Comparison of ENCODE assay signal across 17 cellular contexts in genomic region chr10:127939786-127940330, GRCh38. TPM values are rescaled to one million over a fixed set of nuclear protein-coding genes. Genes with fewer than 3 reads are reported as not detected.
DNase-seq lines count a peak whose midpoint lies in the region; ATAC-seq, FAIRE-seq and TF ChIP-seq lines count a peak whose summit lies in the region.
"Had no signal": no experiment of that assay in that cellular context is flagged by ENCODE, and none has a peak within 500 bp of the region (broad histone marks: within the 10 kb centered on the region; RNA-seq: fewer than 3 reads in every experiment).

No MANE protein-coding gene starts in this region.

- no peaks in the 10 kb centered on the region for H3K4me1 Mint-ChIP-seq in stimulated activated naive B cell treated with anti-CD40 and anti-IgM and Interleukin-4, amounts not matched to agents 10 μg/mL and 1 μg/mL and 100 μg/mL, for 72 hours

- no peak for TF ChIP-seq CTCF in right atrium auricular region (IDR thresholded peaks at IDR 0.05)
- no peak for TF ChIP-seq CTCF in left ventricle myocardium inferior (IDR thresholded peaks at IDR 0.05; ENCODE audit: borderline replicate concordance)
- TF ChIP-seq CTCF in RWPE2 (IDR thresholded peaks at IDR 0.05; ENCODE audit: poor library complexity, severe bottlenecking) = no peak
- TF ChIP-seq CTCF in endothelial cell of umbilical vein (IDR thresholded peaks at IDR 0.05; ENCODE audit: extremely low read depth in 1 of 2, insufficient read depth in 1 of 2, low read depth in 1 of 2, low read length in 2 of 2) = no peak
- TF ChIP-seq CTCF in omental fat pad (IDR thresholded peaks at IDR 0.05) = no peak

- DNase-seq in right atrium auricular region (ENCODE audit: low spot score) (peak; percentile 50), left ventricle myocardium inferior (no peak), RWPE2 (ENCODE audit: low spot score) (no peak), endothelial cell of umbilical vein (ENCODE audit: low read depth, low spot score) (no peak), omental fat pad (ENCODE audit: low spot score) (no peak)
- DNase-seq in stimulated activated naive B cell treated with anti-CD40 and anti-IgM and Interleukin-4, amounts not matched to agents 10 μg/mL and 1 μg/mL and 100 μg/mL, for 72 hours = no peak
- DNase-seq: BE2C; CD4-positive, alpha-beta memory T cell; MG63; NCI-H1417 treated with DMSO at 0.1 percent for 48 hours; NCI-H2081 treated with DMSO at 0.1 percent for 48 hours; NCI-H345; NCI-H526 treated with DMSO at 0.1 percent for 48 hours; SHP77 treated with DMSO at 0.1 percent for 48 hours had no signal

- H3K4me3 ChIP-seq in right atrium auricular region = no peak overlapping the region
- H3K4me3 ChIP-seq in left ventricle myocardium inferior = no peak overlapping the region
- no peak overlapping the region for H3K4me3 ChIP-seq in RWPE2 (ENCODE audit: severe bottlenecking)
- H3K4me3 ChIP-seq in endothelial cell of umbilical vein (replicated peaks in 1 of 3; ENCODE audit: insufficient read depth in 1 of 3, low read depth in 1 of 3, low read length in 3 of 3) = no peak overlapping the region
- H3K4me3 ChIP-seq: HAP-1, MG63 had no signal

- H3K27me3 Mint-ChIP-seq in stimulated activated naive B cell treated with anti-CD40 and anti-IgM and Interleukin-4, amounts not matched to agents 10 μg/mL and 1 μg/mL and 100 μg/mL, for 72 hours = peaks cover 26 to 40% of the 10 kb centered on the region in 2 donors

- CTCF ChIA-PET in endothelial cell of umbilical vein (lab: Charles Lee) = interaction anchor here (0.9 to 2.5 kb wide), 3 partner anchors 12 to 72 kb away, joined by 3 to 11 read pairs (median 3); partner anchors contain the start of gene PTPRE

- BruUV-seq in endothelial cell of umbilical vein (replicated peaks; lab: Mats Ljungman, UMichigan) = no TSS peak

- H3K4me3 Mint-ChIP-seq in stimulated activated naive B cell treated with anti-CD40 and anti-IgM and Interleukin-4, amounts not matched to agents 10 μg/mL and 1 μg/mL and 100 μg/mL, for 72 hours = no peak overlapping the region

- no peaks in the 10 kb centered on the region for H3K36me3 Mint-ChIP-seq in stimulated activated naive B cell treated with anti-CD40 and anti-IgM and Interleukin-4, amounts not matched to agents 10 μg/mL and 1 μg/mL and 100 μg/mL, for 72 hours
- H3K36me3 Mint-ChIP-seq: CD4-positive, alpha-beta memory T cell had no signal

- no peaks in the 10 kb centered on the region for H3K9me3 Mint-ChIP-seq in stimulated activated naive B cell treated with anti-CD40 and anti-IgM and Interleukin-4, amounts not matched to agents 10 μg/mL and 1 μg/mL and 100 μg/mL, for 72 hours
- H3K9me3 Mint-ChIP-seq: CD4-positive, alpha-beta memory T cell had no signal

- H3K9me3 ChIP-seq in right atrium auricular region (no peaks in the 10 kb centered on the region), left ventricle myocardium inferior (replicated peaks) (no peaks in the 10 kb centered on the region), RWPE2 (ENCODE audit: severe bottlenecking) (no peaks in the 10 kb centered on the region), endothelial cell of umbilical vein (replicated peaks; ENCODE audit: control insufficient read depth, insufficient read depth, low read length) (no peaks in the 10 kb centered on the region)
- H3K9me3 ChIP-seq: BE2C, HAP-1, MG63 had no signal

- H3K36me3 ChIP-seq in right atrium auricular region (peaks cover 2% of the 10 kb centered on the region), left ventricle myocardium inferior (no peaks in the 10 kb centered on the region), RWPE2 (ENCODE audit: low read depth) (no peaks in the 10 kb centered on the region), endothelial cell of umbilical vein (ENCODE audit: control insufficient read depth in 2 of 2, extremely low read depth in 1 of 2, insufficient read depth in 2 of 2, low read length in 2 of 2) (peaks cover 0 to 5% of the 10 kb centered on the region in 2 experiments)
- H3K36me3 ChIP-seq: BE2C, HAP-1, MG63 had no signal

- FAIRE-seq in endothelial cell of umbilical vein (lab: Jason Lieb, UNC) = peak; percentile 4

- TF ChIP-seq POLR2A in endothelial cell of umbilical vein (IDR thresholded peaks at IDR 0.05; ENCODE audit: low read depth, low read length) = no peak

- no peak overlapping the region for H2AFZ ChIP-seq in endothelial cell of umbilical vein (ENCODE audit: low read depth, low read length)

- no peak overlapping the region for H3K4me2 ChIP-seq in endothelial cell of umbilical vein (ENCODE audit: insufficient read depth, low read length)

- H3K9me1 ChIP-seq in endothelial cell of umbilical vein (replicated peaks; ENCODE audit: control insufficient read depth, extremely low read depth, insufficient read depth, low read length) = no peaks in the 10 kb centered on the region

- dilution Hi-C loops in endothelial cell of umbilical vein (cut with MboI; ENCODE audit: extremely low pct_ligation_motif_present, low sequenced_read_pairs) = no loop called here

- H3K27me3 ChIP-seq in right atrium auricular region (no peaks in the 10 kb centered on the region), left ventricle myocardium inferior (ENCODE audit: low read depth) (no peaks in the 10 kb centered on the region), RWPE2 (ENCODE audit: insufficient read depth, poor library complexity, severe bottlenecking) (no peaks in the 10 kb centered on the region), endothelial cell of umbilical vein (ENCODE audit: control insufficient read depth in 2 of 2, insufficient read depth in 2 of 2, low read length in 2 of 2) (no peaks in the 10 kb centered on the region)
- H3K27me3 ChIP-seq: BE2C, MG63 had no signal

- H3K4me1 ChIP-seq in right atrium auricular region (peaks cover 0 to 13% of the 10 kb centered on the region in 2 donors), left ventricle myocardium inferior (peaks cover 38% of the 10 kb centered on the region), RWPE2 (ENCODE audit: insufficient read depth, poor library complexity, severe bottlenecking) (peaks cover 11% of the 10 kb centered on the region), endothelial cell of umbilical vein (ENCODE audit: control insufficient read depth, extremely low read depth, insufficient read depth, low read length) (peaks cover 44% of the 10 kb centered on the region)
- H3K4me1 ChIP-seq: HAP-1 had no signal

- H4K20me1 ChIP-seq in endothelial cell of umbilical vein (replicated peaks; ENCODE audit: control insufficient read depth, extremely low read depth, insufficient read depth, low read length) = no peaks in the 10 kb centered on the region

- POLR2A ChIA-PET in endothelial cell of umbilical vein (lab: Charles Lee) = no interaction called here

- intact Hi-C loops in left ventricle myocardium inferior (cut with micrococcal nuclease) = no loop called here
- intact Hi-C loops in endothelial cell of umbilical vein (cut with micrococcal nuclease) = no loop called here

- H3K27ac Mint-ChIP-seq in stimulated activated naive B cell treated with anti-CD40 and anti-IgM and Interleukin-4, amounts not matched to agents 10 μg/mL and 1 μg/mL and 100 μg/mL, for 72 hours = no peak overlapping the region
- H3K27ac Mint-ChIP-seq: CD4-positive, alpha-beta memory T cell had no signal

- H3K27ac ChIP-seq in right atrium auricular region (no peak overlapping the region), left ventricle myocardium inferior (replicated peaks) (no peak overlapping the region), RWPE2 (ENCODE audit: poor library complexity, severe bottlenecking) (peak overlapping the region; percentile 17), endothelial cell of umbilical vein (ENCODE audit: insufficient read depth, low read depth, low read length) (no peak overlapping the region)

- ATAC-seq in RWPE2 (ENCODE audit: low read depth) (peak; percentile 33; the same call in 1 of the 3 replicates), omental fat pad (ENCODE audit: low FRiP score) (no peak), GM19035 (IDR thresholded peaks at IDR 0.05; ENCODE audit: unreplicated experiment) (no peak)
- no peak for ATAC-seq in stimulated activated naive B cell treated with anti-CD40 and anti-IgM and Interleukin-4, amounts not matched to agents 10 μg/mL and 1 μg/mL and 100 μg/mL, for 72 hours (replicated peaks)
- ATAC-seq: Panc1 had no signal

- no peak overlapping the region for H3K9ac ChIP-seq in endothelial cell of umbilical vein (replicated peaks; ENCODE audit: extremely low read depth, insufficient read depth, low read length)

- H3K79me2 ChIP-seq in endothelial cell of umbilical vein (ENCODE audit: control insufficient read depth, insufficient read depth, low read length) = no peaks in the 10 kb centered on the region

TF ChIP-seq in endothelial cell of umbilical vein, 7 proteins besides CTCF, POLR2A, EP300 and RAD21 (continues in another document):
- TF ChIP-seq, protein P1, sequence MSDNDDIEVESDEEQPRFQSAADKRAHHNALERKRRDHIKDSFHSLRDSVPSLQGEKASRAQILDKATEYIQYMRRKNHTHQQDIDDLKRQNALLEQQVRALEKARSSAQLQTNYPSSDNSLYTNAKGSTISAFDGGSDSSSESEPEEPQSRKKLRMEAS (IDR thresholded peaks at IDR 0.05; ENCODE audit: insufficient read depth, insufficient read length) = no peak
- TF ChIP-seq JUN (IDR thresholded peaks at IDR 0.05; ENCODE audit: borderline replicate concordance, insufficient read depth, insufficient read length, low read depth) = no peak

RNA-seq across cellular contexts. Expression of gene PTPRE, which starts 33.0 kb away (rescaled TPM):
- 10 to 100 TPM; 11.3 to 23.5 TPM for total RNA-seq in right atrium auricular region
- 13.8 TPM for total RNA-seq in left ventricle myocardium inferior
- 114 and 116 TPM in 2 replicates for total RNA-seq in endothelial cell of umbilical vein
- 36.8 and 37.3 TPM in 2 replicates for polyA plus RNA-seq in endothelial cell of umbilical vein
- polyA plus RNA-seq in endothelial cell of umbilical vein (2011; cell fraction: cytosol; rRNA removed) = 29.1 and 31.2 TPM in 2 replicates
- polyA plus RNA-seq in endothelial cell of umbilical vein (2011; cell fraction: nucleus; rRNA removed) = 169 and 197 TPM in 2 replicates
- polyA plus RNA-seq in endothelial cell of umbilical vein (2012) = 50.3 and 82.0 TPM in 2 replicates
- polyA minus RNA-seq in endothelial cell of umbilical vein = 81.1 and 94.2 TPM in 2 replicates
- polyA minus RNA-seq in endothelial cell of umbilical vein (2011; cell fraction: cytosol; rRNA and poly(A)+ RNA removed) = 3.1 TPM
- polyA minus RNA-seq in endothelial cell of umbilical vein (2011; cell fraction: nucleus; rRNA and poly(A)+ RNA removed) = 116 and 126 TPM in 2 replicates
- 10 to 100 TPM; 28.1 to 89.7 (median 54.2) TPM for total RNA-seq in omental fat pad

RNA-seq across cellular contexts. Expression of gene CLRN3, which starts 47.1 kb away (rescaled TPM):
- not detected for total RNA-seq in right atrium auricular region
- total RNA-seq in left ventricle myocardium inferior = not detected
- not detected in 2 replicates for total RNA-seq in endothelial cell of umbilical vein
- 0.07 and 0.14 TPM in 2 replicates for polyA plus RNA-seq in endothelial cell of umbilical vein
- polyA plus RNA-seq in endothelial cell of umbilical vein (2011; cell fraction: cytosol; rRNA removed) = 0.09 and 0.18 TPM in 2 replicates
- polyA plus RNA-seq in endothelial cell of umbilical vein (2011; cell fraction: nucleus; rRNA removed) = not detected in 2 replicates
- polyA plus RNA-seq in endothelial cell of umbilical vein (2012) = not detected in 2 replicates
- 0.28 TPM in 1 of 2 replicates, not detected in the other for polyA minus RNA-seq in endothelial cell of umbilical vein
- not detected for polyA minus RNA-seq in endothelial cell of umbilical vein (2011; cell fraction: cytosol; rRNA and poly(A)+ RNA removed)
- not detected in 2 replicates for polyA minus RNA-seq in endothelial cell of umbilical vein (2011; cell fraction: nucleus; rRNA and poly(A)+ RNA removed)
- total RNA-seq in omental fat pad = not detected
- total RNA-seq: CD4-positive, alpha-beta memory T cell had no signal
- polyA plus RNA-seq: CD4-positive, alpha-beta memory T cell had no signal
